ENCODE assay signal across 19 cellular contexts in genomic region chr13:84605927-84606326, GRCh38.
"Had no signal": no experiment of that assay in that cellular context is flagged by ENCODE, and none has a peak within 500 bp of the region (broad histone marks: within the 10 kb centered on the region; RNA-seq: fewer than 3 reads in every experiment).

No MANE protein-coding gene starts in this region.

- H3K9me3 ChIP-seq: lower lobe of right lung, ovary, testis had no signal

- H3K27ac Mint-ChIP-seq: activated B cell treated with CpG ODN at 0.5 μM for 24 hours; activated CD4-positive, alpha-beta T cell treated with anti-CD3 and anti-CD28 coated beads, Interleukin-2, amount 10 ng/mL, durations not matched to agents 7 days and 5 days; activated naive CD8-positive, alpha-beta T cell treated with anti-CD3 and anti-CD28 coated beads for 36 hours; activated T-helper 1 cell treated with anti-CD3 and anti-CD28 coated beads, Interleukin-12 subunit alpha, Interleukin-12 subunit beta, Interleukin-2, Interleukin-4 antibody, amounts not matched to agents 30 ng/mL and 10 ng/mL and 1 ng/mL, durations not matched to agents 14 hours and 24 hours and 36 hours; dendritic cell treated with granulocyte-macrophage colony-stimulating factor and Interleukin-4, amounts not matched to agents 40 ng/mL and 50 ng/mL, for 4 days; T-helper 17 cell had no signal

- H3K27me3 Mint-ChIP-seq: activated B cell treated with CpG ODN at 0.5 μM for 24 hours; activated CD4-positive, alpha-beta T cell treated with anti-CD3 and anti-CD28 coated beads, Interleukin-2, amount 10 ng/mL, durations not matched to agents 7 days and 5 days; activated naive CD8-positive, alpha-beta T cell treated with anti-CD3 and anti-CD28 coated beads for 36 hours; dendritic cell treated with granulocyte-macrophage colony-stimulating factor and Interleukin-4, amounts not matched to agents 40 ng/mL and 50 ng/mL, for 4 days; T-helper 17 cell had no signal

- ATAC-seq: esophagus mucosa, left colon, lower lobe of right lung, T-helper 17 cell had no signal

- H3K4me3 Mint-ChIP-seq: activated B cell treated with CpG ODN at 0.5 μM for 24 hours; activated CD4-positive, alpha-beta T cell treated with anti-CD3 and anti-CD28 coated beads, Interleukin-2, amount 10 ng/mL, durations not matched to agents 7 days and 5 days; activated naive CD8-positive, alpha-beta T cell treated with anti-CD3 and anti-CD28 coated beads for 36 hours; activated T-helper 1 cell treated with anti-CD3 and anti-CD28 coated beads, Interleukin-12 subunit alpha, Interleukin-12 subunit beta, Interleukin-2, Interleukin-4 antibody, amounts not matched to agents 30 ng/mL and 10 ng/mL and 1 ng/mL, durations not matched to agents 14 hours and 24 hours and 36 hours; dendritic cell treated with granulocyte-macrophage colony-stimulating factor and Interleukin-4, amounts not matched to agents 40 ng/mL and 50 ng/mL, for 4 days; neural crest cell; T-helper 17 cell had no signal

- H3K27ac ChIP-seq: lower lobe of right lung, ovary, stomach, testis had no signal

- H3K36me3 Mint-ChIP-seq: activated naive CD8-positive, alpha-beta T cell treated with anti-CD3 and anti-CD28 coated beads for 36 hours had no signal

- DNase-seq: activated B cell treated with CpG ODN at 0.5 μM for 24 hours; activated CD4-positive, alpha-beta T cell treated with anti-CD3 and anti-CD28 coated beads, Interleukin-2, amount 10 ng/mL, durations not matched to agents 7 days and 5 days; activated CD8-positive, alpha-beta memory T cell treated with anti-CD3 and anti-CD28 coated beads, Interleukin-2, amount 50 U/mL, for 48 hours; activated naive CD8-positive, alpha-beta T cell treated with anti-CD3 and anti-CD28 coated beads for 36 hours; amygdala; effector memory CD4-positive, alpha-beta T cell; hypothalamus; left colon; lower lobe of right lung; midbrain; ovary; stimulated activated CD4-positive, alpha-beta T cell treated with anti-CD3 and anti-CD28 coated beads, Interleukin-1b, Interleukin-23, amount 100 ng/mL, for 48 hours; stomach; T-helper 17 cell; testis had no signal

- H3K4me3 ChIP-seq: lower lobe of right lung, ovary, stomach, testis had no signal

- H3K36me3 ChIP-seq: lower lobe of right lung, ovary, stomach had no signal

- H3K27me3 ChIP-seq: ovary, stomach, testis had no signal

- H3K4me1 ChIP-seq: lower lobe of right lung, stomach, testis had no signal

- H3K4me1 Mint-ChIP-seq: activated B cell treated with CpG ODN at 0.5 μM for 24 hours; activated CD4-positive, alpha-beta T cell treated with anti-CD3 and anti-CD28 coated beads, Interleukin-2, amount 10 ng/mL, durations not matched to agents 7 days and 5 days; activated naive CD8-positive, alpha-beta T cell treated with anti-CD3 and anti-CD28 coated beads for 36 hours; neural crest cell; T-helper 17 cell had no signal

- H3K9me3 Mint-ChIP-seq: activated CD4-positive, alpha-beta T cell treated with anti-CD3 and anti-CD28 coated beads, Interleukin-2, amount 10 ng/mL, durations not matched to agents 7 days and 5 days; neural crest cell had no signal
